In genomic region chr9:86955003-86955402, GRCh38 we compare ENCODE assay signal across 7 cellular contexts. TPM values are rescaled to one million over a fixed set of nuclear protein-coding genes. Genes with fewer than 3 reads are reported as not detected.
"Had no signal": no experiment of that assay in that cellular context is flagged by ENCODE, and none has a peak within 500 bp of the region (broad histone marks: within the 10 kb centered on the region; RNA-seq: fewer than 3 reads in every experiment).

No MANE protein-coding gene starts in this region.

- H3K27me3 Mint-ChIP-seq: IgD-negative memory B cell had no signal

- H3K27ac Mint-ChIP-seq: IgD-negative memory B cell had no signal

- H3K4me3 Mint-ChIP-seq: IgD-negative memory B cell had no signal

- DNase-seq: IMR-90, KBM-7, KG1 had no signal

- H3K4me3 ChIP-seq: K562 had no signal

- H3K27ac ChIP-seq: HL-60 had no signal

- H3K4me1 Mint-ChIP-seq: IgD-negative memory B cell had no signal

- ATAC-seq: HepG2, K562 had no signal

RNA-seq across cellular contexts. Expression of gene GAS1, which starts 7.7 kb away (rescaled TPM):
- total RNA-seq: HepG2 had no signal
- polyA plus RNA-seq: HepG2, K562 had no signal
